21 cellular contexts compared by ENCODE assay signal in genomic region chr5:136295914-136296313, GRCh38.
A peak's percentile ranks its signal among the peaks of the same experiment; 100 is the strongest.
DNase-seq lines count a peak whose midpoint lies in the region; ATAC-seq, FAIRE-seq and TF ChIP-seq lines count a peak whose summit lies in the region.
"Had no signal": no experiment of that assay in that cellular context is flagged by ENCODE, and none has a peak within 500 bp of the region (broad histone marks: within the 10 kb centered on the region; RNA-seq: fewer than 3 reads in every experiment).

No MANE protein-coding gene starts in this region.

- H3K4me3 Mint-ChIP-seq in activated T-helper 17 cell treated with anti-CD3 and anti-CD28 coated beads, Interleukin-2, amount 50 U/mL, for 72 hours: no peak overlapping the region
- H3K4me3 Mint-ChIP-seq: CD14-positive monocyte had no signal

- ATAC-seq in activated T-helper 17 cell treated with anti-CD3 and anti-CD28 coated beads, Interleukin-2, amount 50 U/mL, for 72 hours (replicated peaks): no peak
- no peak for ATAC-seq in HG02763 (IDR thresholded peaks at IDR 0.05; ENCODE audit: unreplicated experiment)
- ATAC-seq: Panc1 had no signal

- no peak for FAIRE-seq in urothelium cell line (lab: Jason Lieb, UNC)
- FAIRE-seq: A204.1 had no signal

- no peak overlapping the region for H3K4me3 ChIP-seq in AG10803 (ENCODE audit: low read length)
- H3K4me3 ChIP-seq: SJCRH30 had no signal

- no peaks in the 10 kb centered on the region for H3K27me3 Mint-ChIP-seq in activated T-helper 17 cell treated with anti-CD3 and anti-CD28 coated beads, Interleukin-2, amount 50 U/mL, for 72 hours

- DNase-seq in AG10803 (ENCODE audit: low read depth) (peak; percentile 60), HS-27A (ENCODE audit: low read depth) (peak; percentile 23), astrocyte of the hippocampus (ENCODE audit: low read depth, low spot score) (peak; percentile 51), myocyte (ENCODE audit: low read depth) (peak; percentile 31), inferior parietal cortex (ENCODE audit: extremely low spot score) (no peak), urothelium cell line (ENCODE audit: low spot score) (no peak)
- DNase-seq: AML-193, DMS79, H7, KBM-7, NCI-H1417 treated with DMSO at 0.1 percent for 48 hours, NCI-H187 treated with DMSO at 0.1 percent for 48 hours, NCI-H2171, NCI-H446, NCI-H69, SJCRH30 had no signal

- H3K4me1 Mint-ChIP-seq in activated T-helper 17 cell treated with anti-CD3 and anti-CD28 coated beads, Interleukin-2, amount 50 U/mL, for 72 hours: no peaks in the 10 kb centered on the region
- H3K4me1 Mint-ChIP-seq: CD14-positive monocyte had no signal

- no peaks in the 10 kb centered on the region for H3K36me3 Mint-ChIP-seq in activated T-helper 17 cell treated with anti-CD3 and anti-CD28 coated beads, Interleukin-2, amount 50 U/mL, for 72 hours (ENCODE audit: low read depth)
- H3K36me3 Mint-ChIP-seq: CD14-positive monocyte had no signal

- no peak overlapping the region for H3K27ac Mint-ChIP-seq in activated T-helper 17 cell treated with anti-CD3 and anti-CD28 coated beads, Interleukin-2, amount 50 U/mL, for 72 hours
- H3K27ac Mint-ChIP-seq: CD14-positive monocyte had no signal

- H3K9me3 Mint-ChIP-seq in activated T-helper 17 cell treated with anti-CD3 and anti-CD28 coated beads, Interleukin-2, amount 50 U/mL, for 72 hours: no peaks in the 10 kb centered on the region

- no peak for TF ChIP-seq CTCF in AG10803 (conservative IDR thresholded peaks at IDR 0.05; ENCODE audit: low read length)

Comparison
In these comparisons a context has a peak if more than half of its experiments do, and no peak if none do; other contexts are left out.
1. DNase-seq: peak in AG10803 (single experiment), HS-27A (single experiment), astrocyte of the hippocampus (single experiment) and myocyte (single experiment); none in inferior parietal cortex (single experiment) and urothelium cell line (single experiment).